1 cellular context compared by ENCODE assay signal in genomic region chr3:141271279-141272033, GRCh38.
TF ChIP-seq lines count a peak whose summit lies in the region.

No MANE protein-coding gene starts in this region.

TF ChIP-seq in HepG2, 621 proteins besides CTCF, POLR2A, EP300 and RAD21 (continued from another document and continues in another):
- TF ChIP-seq ZNF687 (CRISPR knock-in tag; IDR thresholded peaks at IDR 0.05) (peak; percentile 25; the same call in 1 of the 2 replicates), ZMYM3 (CRISPR knock-in tag; IDR thresholded peaks at IDR 0.05) (peak; percentile 61; the same call in 1 of the 2 replicates), ATF7 (IDR thresholded peaks at IDR 0.05) (no peak), ATF7 (CRISPR knock-in tag; IDR thresholded peaks at IDR 0.05) (no peak), UBTF (CRISPR knock-in tag; IDR thresholded peaks at IDR 0.05) (0 out of 2 replicates have a peak, but pooled peaks have one; percentile 23), ZNF609 (CRISPR knock-in tag; IDR thresholded peaks at IDR 0.05; ENCODE audit: borderline replicate concordance) (0 out of 2 replicates have a peak, but pooled peaks have one; percentile 24), ZNF598 (CRISPR knock-in tag; IDR thresholded peaks at IDR 0.05; ENCODE audit: borderline replicate concordance) (0 out of 2 replicates have a peak, but pooled peaks have one; percentile 32), BORCS8-MEF2B (CRISPR knock-in tag; IDR thresholded peaks at IDR 0.05) (0 out of 2 replicates have a peak, but pooled peaks have one; percentile 39), HNF4G (IDR thresholded peaks at IDR 0.05; ENCODE audit: borderline replicate concordance, low read depth, low read length) (peak; percentile 47; the same call in 1 of the 2 replicates), HNF4G (CRISPR knock-in tag; IDR thresholded peaks at IDR 0.05; ENCODE audit: borderline replicate concordance, low read depth) (no peak), FOXO1 (CRISPR knock-in tag; IDR thresholded peaks at IDR 0.05) (peak; percentile 23; the same call in 1 of the 2 replicates), THAP9 (CRISPR knock-in tag; IDR thresholded peaks at IDR 0.05; ENCODE audit: borderline replicate concordance) (peak; percentile 28; the same call in 1 of the 2 replicates), FOXA3 (CRISPR knock-in tag; IDR thresholded peaks at IDR 0.05) (peak; percentile 20; the same call in 1 of the 2 replicates), SALL1 (CRISPR knock-in tag; IDR thresholded peaks at IDR 0.05) (no peak), PAXIP1 (CRISPR knock-in tag; conservative IDR thresholded peaks at IDR 0.05) (peak; percentile 59), SRF (IDR thresholded peaks at IDR 0.05; ENCODE audit: low read depth, low read length) (peak; percentile 64), U2AF1 (optimal IDR thresholded peaks at IDR 0.05; ENCODE audit: low read depth, low read length) (no peak), AHDC1 (CRISPR knock-in tag; IDR thresholded peaks at IDR 0.05; ENCODE audit: borderline replicate concordance) (0 out of 2 replicates have a peak, but pooled peaks have one; percentile 32), RARA (CRISPR knock-in tag; IDR thresholded peaks at IDR 0.05) (0 out of 2 replicates have a peak, but pooled peaks have one; percentile 11)
